In the genomic region with DNA sequence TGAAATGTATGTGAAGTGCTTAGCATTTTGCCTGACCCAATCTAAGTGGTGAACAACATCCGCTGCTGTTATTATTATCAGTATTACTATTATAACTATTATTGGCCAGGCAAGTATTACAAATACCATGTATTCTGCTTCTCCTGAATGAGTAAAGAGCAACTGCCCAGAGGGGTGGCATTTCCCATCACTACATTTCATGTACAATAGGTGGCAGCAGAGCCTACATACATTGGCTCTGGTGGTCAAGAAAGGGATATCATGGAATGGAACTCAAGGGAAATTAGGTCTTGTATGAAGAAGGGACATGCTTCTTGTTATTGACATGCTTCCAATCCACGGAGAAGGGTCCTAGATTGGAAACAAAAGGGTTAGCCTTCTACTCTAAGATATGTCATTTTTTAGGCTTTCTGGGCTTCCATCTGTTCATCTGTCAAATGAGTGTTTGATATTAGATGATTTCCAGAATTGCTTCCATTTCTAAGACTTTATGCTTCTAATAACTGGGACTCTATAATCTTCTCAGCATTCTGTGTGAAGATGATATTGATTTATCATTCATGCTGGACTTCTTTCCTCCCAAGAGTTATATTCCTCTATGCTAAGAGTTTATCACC, we compare ENCODE assay signal across 8 cellular contexts.
DNase-seq lines count a peak whose midpoint lies in the region; ATAC-seq and TF ChIP-seq lines count a peak whose summit lies in the region.

No MANE protein-coding gene starts in this region.

- TF ChIP-seq CTCF in stomach (IDR thresholded peaks at IDR 0.05), result peak in 5 of 7 experiments; percentile 38 to 85 (median 54)

- no peaks in the 10 kb centered on the region for H3K9me3 ChIP-seq in adipocyte (ENCODE audit: control insufficient read depth, low read length)
- no peaks in the 10 kb centered on the region for H3K9me3 ChIP-seq in stomach
- no peaks in the 10 kb centered on the region for H3K9me3 ChIP-seq in CD8-positive, alpha-beta memory T cell (ENCODE audit: low read length)

- CTCF ChIA-PET in CD8-positive, alpha-beta memory T cell (lab: Charles Lee), result no interaction called here

- no peaks in the 10 kb centered on the region for H3K27me3 Mint-ChIP-seq in CD8-positive, alpha-beta memory T cell

- H3K4me3 Mint-ChIP-seq in CD8-positive, alpha-beta memory T cell, result no peak overlapping the region

- H3K4me1 Mint-ChIP-seq in CD8-positive, alpha-beta memory T cell, result no peaks in the 10 kb centered on the region

- DNase-seq in NCI-H1092 treated with DMSO at 0.1 percent for 48 hours (lab: John Stamatoyannopoulos, UW) (peak; percentile 52), NCI-H1092 (lab: John Stamatoyannopoulos, UW) (no peak), NCI-H2196 treated with DMSO at 0.1 percent for 48 hours (lab: John Stamatoyannopoulos, UW; ENCODE audit: unreplicated experiment) (peak; percentile 78), adipocyte (ENCODE audit: low read depth) (peak; percentile 44), iPS DF 19.7 (ENCODE audit: low read depth, low spot score) (peak; percentile 9), stomach (no peak)
- no peak for DNase-seq in CD8-positive, alpha-beta memory T cell

- POLR2A ChIA-PET in CD8-positive, alpha-beta memory T cell (lab: Charles Lee), result no interaction called here

- H3K27me3 ChIP-seq in adipocyte (replicated peaks; ENCODE audit: control insufficient read depth, insufficient read depth, low read length) (no peaks in the 10 kb centered on the region), stomach (no peaks in the 10 kb centered on the region)
- no peaks in the 10 kb centered on the region for H3K27me3 ChIP-seq in CD8-positive, alpha-beta memory T cell (ENCODE audit: insufficient read depth, low read length, poor library complexity, severe bottlenecking)

- H3K9me3 Mint-ChIP-seq in CD8-positive, alpha-beta memory T cell, result no peaks in the 10 kb centered on the region

- H3K4me1 ChIP-seq in adipocyte (ENCODE audit: control insufficient read depth, insufficient read depth, low read length), result peaks cover 5% of the 10 kb centered on the region
- peaks cover 0 to 10% (median 4%) of the 10 kb centered on the region in 4 donors for H3K4me1 ChIP-seq in stomach
- no peaks in the 10 kb centered on the region for H3K4me1 ChIP-seq in CD8-positive, alpha-beta memory T cell (ENCODE audit: insufficient read depth, low read length)

- peaks cover 9% of the 10 kb centered on the region for H3K36me3 ChIP-seq in adipocyte (ENCODE audit: control insufficient read depth, insufficient read depth, low read length, severe bottlenecking)
- H3K36me3 ChIP-seq in stomach, result peaks cover 0 to 7% (median 0%) of the 10 kb centered on the region in 4 donors
- H3K36me3 ChIP-seq in CD8-positive, alpha-beta memory T cell (ENCODE audit: insufficient read depth, low read length), result no peaks in the 10 kb centered on the region

- ATAC-seq in HG02623 (IDR thresholded peaks at IDR 0.05; ENCODE audit: unreplicated experiment), result peak; percentile 45

- no peak overlapping the region for H3K27ac ChIP-seq in stomach
- H3K27ac ChIP-seq in CD8-positive, alpha-beta memory T cell (ENCODE audit: low read depth, low read length), result no peak overlapping the region

- intact Hi-C loops in stomach (cut with DNase I; ENCODE audit: low total_unique reads), result no loop called here

- H3K36me3 Mint-ChIP-seq in CD8-positive, alpha-beta memory T cell, result peaks cover 5 to 39% (median 22%) of the 10 kb centered on the region in 3 donors

- TF ChIP-seq EP300 in stomach (IDR thresholded peaks at IDR 0.05), result no peak

- H3K9ac ChIP-seq in adipocyte (ENCODE audit: low read length), result no peak overlapping the region

- WGBS in stomach, 5 donors, result 59 to 63% (median 61%) methylated on average over 2 of the region's 2 CpGs

- H3K4me3 ChIP-seq in adipocyte (ENCODE audit: low read length) (no peak overlapping the region), stomach (no peak overlapping the region)
- H3K4me3 ChIP-seq in CD8-positive, alpha-beta memory T cell (ENCODE audit: low read length), result no peak overlapping the region

- TF ChIP-seq POLR2A in stomach (IDR thresholded peaks at IDR 0.05), result no peak

- no peak overlapping the region for H3K27ac Mint-ChIP-seq in CD8-positive, alpha-beta memory T cell

Comparison
In these comparisons a context has a peak if more than half of its experiments do, and no peak if none do; other contexts are left out.
1. DNase-seq: peak in NCI-H1092 treated with DMSO at 0.1 percent for 48 hours (single experiment), NCI-H2196 treated with DMSO at 0.1 percent for 48 hours (single experiment), adipocyte (single experiment) and iPS DF 19.7 (single experiment); none in NCI-H1092 (single experiment), stomach (single experiment) and CD8-positive, alpha-beta memory T cell (0 of 5).